ENCODE assay signal across 34 cellular contexts in the genomic region with DNA sequence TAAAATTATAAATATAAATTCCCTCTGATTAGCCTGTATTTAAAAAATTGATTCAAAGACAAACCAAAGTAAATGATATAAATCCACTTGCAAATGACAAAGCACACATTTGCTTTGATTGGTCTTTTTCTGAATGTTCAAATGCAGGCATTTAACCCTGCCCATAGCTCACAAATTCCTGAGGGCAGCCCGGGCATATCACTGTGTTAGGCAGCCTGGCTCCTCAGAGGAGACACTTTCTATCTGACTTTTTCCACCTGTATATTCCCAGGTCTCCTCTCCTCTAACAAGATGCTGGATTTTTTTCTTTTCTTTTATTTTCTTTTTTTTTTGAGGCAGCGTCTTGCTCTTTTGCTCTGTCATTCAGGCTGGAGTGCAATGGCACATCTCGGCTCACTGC.
"Had no signal": no experiment of that assay in that cellular context is flagged by ENCODE, and none has a peak within 500 bp of the region (broad histone marks: within the 10 kb centered on the region; RNA-seq: fewer than 3 reads in every experiment).

No MANE protein-coding gene starts in this region.

- H3K27me3 ChIP-seq: adrenal gland, cardiac muscle cell had no signal

- DNase-seq: activated CD4-positive, alpha-beta memory T cell treated with anti-CD3 and anti-CD28 coated beads for 36 hours; activated CD4-positive, alpha-beta T cell treated with anti-CD3 and anti-CD28 coated beads for 1 hour; activated CD4-positive, alpha-beta T cell treated with anti-CD3 and anti-CD28 coated beads for 36 hours; activated CD4-positive, alpha-beta T cell treated with anti-CD3 and anti-CD28 coated beads for 48 hours; activated CD4-positive, alpha-beta T cell treated with anti-CD3 and anti-CD28 coated beads, Interleukin-2, amount 10 ng/mL, durations not matched to agents 7 days and 5 days; activated CD4-positive, CD25-positive, alpha-beta regulatory T cell; activated CD8-positive, alpha-beta memory T cell treated with anti-CD3 and anti-CD28 coated beads, Interleukin-2, amount 50 U/mL, for 4 hours; activated CD8-positive, alpha-beta T cell treated with anti-CD3 and anti-CD28 coated beads for 36 hours; activated effector memory CD4-positive, alpha-beta T cell treated with anti-CD3 and anti-CD28 coated beads, Interleukin-2, amount 50 U/mL, for 16 hours; activated gamma-delta T cell treated with Interleukin-2 at 50 U/mL for 16 hours; activated naive CD4-positive, alpha-beta T cell; activated naive CD4-positive, alpha-beta T cell treated with anti-CD3 and anti-CD28 coated beads for 36 hours; activated naive CD4-positive, alpha-beta T cell treated with anti-CD3 and anti-CD28 coated beads, Interleukin-2, amount 50 U/mL, for 16 hours; activated naive CD8-positive, alpha-beta T cell treated with anti-CD3 and anti-CD28 coated beads for 36 hours; activated T-cell treated with anti-CD3 and anti-CD28 coated beads for 4 hours; activated T-cell treated with anti-CD3 and anti-CD28 coated beads, Interleukin-2, amount 50 U/mL, for 1 hour; activated T-cell treated with anti-CD3 and anti-CD28 coated beads, Interleukin-2, amount 50 U/mL, for 4 hours; activated T-cell treated with anti-CD3 and anti-CD28 coated beads, Interleukin-2, amount 50 U/mL, for 72 hours; adrenal gland; amniotic stem cell; aorta; caudate nucleus; cerebellar nuclear complex; T-cell; T-helper 17 cell; T-helper 9 cell had no signal

- H3K27ac ChIP-seq: adrenal gland, cardiac muscle cell, VCaP had no signal

- H3K9me3 ChIP-seq: adrenal gland had no signal

- H3K4me1 Mint-ChIP-seq: activated CD4-positive, alpha-beta T cell treated with anti-CD3 and anti-CD28 coated beads for 36 hours; activated CD4-positive, alpha-beta T cell treated with anti-CD3 and anti-CD28 coated beads, Interleukin-2, amount 10 ng/mL, durations not matched to agents 7 days and 5 days; activated naive CD8-positive, alpha-beta T cell treated with anti-CD3 and anti-CD28 coated beads for 36 hours; activated T-helper 17 cell treated with anti-CD3 and anti-CD28 coated beads, Interleukin-2, amount 50 U/mL, for 72 hours; brain; central memory CD8-positive, alpha-beta T cell; T-cell; T-helper 17 cell had no signal

- H3K36me3 Mint-ChIP-seq: activated CD4-positive, alpha-beta memory T cell treated with anti-CD3 and anti-CD28 coated beads for 36 hours; activated naive CD4-positive, alpha-beta T cell treated with anti-CD3 and anti-CD28 coated beads, Interleukin-2, amount 50 U/mL, for 72 hours; activated naive CD8-positive, alpha-beta T cell treated with anti-CD3 and anti-CD28 coated beads for 36 hours; brain; T-cell had no signal

- H3K4me3 ChIP-seq: adrenal gland, cardiac muscle cell had no signal

- H3K27ac Mint-ChIP-seq: activated CD4-positive, alpha-beta memory T cell treated with anti-CD3 and anti-CD28 coated beads for 36 hours; activated CD4-positive, alpha-beta T cell treated with anti-CD3 and anti-CD28 coated beads for 36 hours; activated CD4-positive, alpha-beta T cell treated with anti-CD3 and anti-CD28 coated beads, Interleukin-2, amount 10 ng/mL, durations not matched to agents 7 days and 5 days; activated CD8-positive, alpha-beta T cell treated with anti-CD3 and anti-CD28 coated beads for 36 hours; activated naive CD4-positive, alpha-beta T cell treated with anti-CD3 and anti-CD28 coated beads for 36 hours; activated naive CD4-positive, alpha-beta T cell treated with anti-CD3 and anti-CD28 coated beads, Interleukin-2, amount 50 U/mL, for 72 hours; activated naive CD8-positive, alpha-beta T cell treated with anti-CD3 and anti-CD28 coated beads for 36 hours; activated T-cell treated with anti-CD3 and anti-CD28 coated beads, Interleukin-2, amount 50 U/mL, for 72 hours; activated T-helper 1 cell treated with anti-CD3 and anti-CD28 coated beads, Interleukin-12 subunit alpha, Interleukin-12 subunit beta, Interleukin-2, Interleukin-4 antibody, amounts not matched to agents 30 ng/mL and 10 ng/mL and 1 ng/mL, durations not matched to agents 14 hours and 24 hours and 36 hours; activated T-helper 17 cell treated with anti-CD3 and anti-CD28 coated beads, Interleukin-2, amount 50 U/mL, for 72 hours; brain; T-cell; T-helper 17 cell had no signal

- H3K9me3 Mint-ChIP-seq: activated CD4-positive, alpha-beta memory T cell treated with anti-CD3 and anti-CD28 coated beads for 36 hours; activated CD4-positive, alpha-beta T cell treated with anti-CD3 and anti-CD28 coated beads, Interleukin-2, amount 10 ng/mL, durations not matched to agents 7 days and 5 days; activated CD8-positive, alpha-beta T cell treated with anti-CD3 and anti-CD28 coated beads for 36 hours; activated naive CD4-positive, alpha-beta T cell treated with anti-CD3 and anti-CD28 coated beads for 36 hours; activated naive CD8-positive, alpha-beta T cell treated with anti-CD3 and anti-CD28 coated beads for 36 hours; activated T-cell treated with anti-CD3 and anti-CD28 coated beads, Interleukin-2, amount 50 U/mL, for 72 hours; activated T-helper 1 cell treated with anti-CD3 and anti-CD28 coated beads, Interleukin-12 subunit alpha, Interleukin-12 subunit beta, Interleukin-2, Interleukin-4 antibody, amounts not matched to agents 30 ng/mL and 10 ng/mL and 1 ng/mL, durations not matched to agents 14 hours and 24 hours and 36 hours; activated T-helper 17 cell treated with anti-CD3 and anti-CD28 coated beads, Interleukin-2, amount 50 U/mL, for 72 hours; brain; central memory CD8-positive, alpha-beta T cell; T-cell had no signal

- H3K4me3 Mint-ChIP-seq: activated CD4-positive, alpha-beta memory T cell treated with anti-CD3 and anti-CD28 coated beads for 36 hours; activated CD4-positive, alpha-beta T cell treated with anti-CD3 and anti-CD28 coated beads for 36 hours; activated CD4-positive, alpha-beta T cell treated with anti-CD3 and anti-CD28 coated beads, Interleukin-2, amount 10 ng/mL, durations not matched to agents 7 days and 5 days; activated CD8-positive, alpha-beta T cell treated with anti-CD3 and anti-CD28 coated beads for 36 hours; activated naive CD4-positive, alpha-beta T cell treated with anti-CD3 and anti-CD28 coated beads for 36 hours; activated naive CD8-positive, alpha-beta T cell treated with anti-CD3 and anti-CD28 coated beads for 36 hours; activated T-cell treated with anti-CD3 and anti-CD28 coated beads, Interleukin-2, amount 50 U/mL, for 4 hours; activated T-cell treated with anti-CD3 and anti-CD28 coated beads, Interleukin-2, amount 50 U/mL, for 72 hours; activated T-helper 1 cell treated with anti-CD3 and anti-CD28 coated beads, Interleukin-12 subunit alpha, Interleukin-12 subunit beta, Interleukin-2, Interleukin-4 antibody, amounts not matched to agents 30 ng/mL and 10 ng/mL and 1 ng/mL, durations not matched to agents 14 hours and 24 hours and 36 hours; activated T-helper 17 cell treated with anti-CD3 and anti-CD28 coated beads, Interleukin-2, amount 50 U/mL, for 72 hours; brain; central memory CD8-positive, alpha-beta T cell; T-cell; T-helper 17 cell had no signal

- H3K4me1 ChIP-seq: adrenal gland had no signal

- H3K36me3 ChIP-seq: adrenal gland, cardiac muscle cell had no signal

- ATAC-seq: activated CD4-positive, alpha-beta T cell treated with anti-CD3 and anti-CD28 coated beads for 36 hours; activated CD4-positive, CD25-positive, alpha-beta regulatory T cell treated with anti-CD3 and anti-CD28 coated beads, Interleukin-2, amount 50 U/mL, for 24 hours; activated CD8-positive, alpha-beta T cell treated with anti-CD3 and anti-CD28 coated beads for 36 hours; activated naive CD4-positive, alpha-beta T cell treated with anti-CD3 and anti-CD28 coated beads, Interleukin-2, amount 50 U/mL, for 72 hours; activated T-cell treated with anti-CD3 and anti-CD28 coated beads, Interleukin-2, amount 50 U/mL, for 4 hours; activated T-cell treated with anti-CD3 and anti-CD28 coated beads, Interleukin-2, amount 50 U/mL, for 72 hours; activated T-helper 17 cell treated with anti-CD3 and anti-CD28 coated beads, Interleukin-2, amount 50 U/mL, for 72 hours; T-cell; T-helper 17 cell had no signal
